Comparison of ENCODE assay signal across 11 cellular contexts in genomic region chr10:50993817-50994251, GRCh38.
A peak's percentile ranks its signal among the peaks of the same experiment; 100 is the strongest.
DNase-seq lines count a peak whose midpoint lies in the region; ATAC-seq, FAIRE-seq and TF ChIP-seq lines count a peak whose summit lies in the region.
"Had no signal": no experiment of that assay in that cellular context is flagged by ENCODE, and none has a peak within 500 bp of the region (broad histone marks: within the 10 kb centered on the region; RNA-seq: fewer than 3 reads in every experiment).

No MANE protein-coding gene starts in this region.

- H3K9ac ChIP-seq in stomach smooth muscle (ENCODE audit: low read length in 2 of 2): no peak overlapping the region

- H3K27ac ChIP-seq in GM23338 (ENCODE audit: low read depth): no peak overlapping the region
- no peak overlapping the region for H3K27ac ChIP-seq in stomach smooth muscle (ENCODE audit: low read length)
- H3K27ac ChIP-seq in CD8-positive, alpha-beta memory T cell (ENCODE audit: low read depth, low read length): no peak overlapping the region

- H3K4me3 Mint-ChIP-seq in GM23338: no peak overlapping the region
- H3K4me3 Mint-ChIP-seq in CD8-positive, alpha-beta memory T cell: peak overlapping the region in 1 of 7 donors; percentile 66
- H3K4me3 Mint-ChIP-seq: activated B cell treated with CpG ODN at 0.5 μM for 24 hours had no signal

- H3K4me2 ChIP-seq in GM23338: peak overlapping the region; percentile 81

- H3K27me3 ChIP-seq in GM23338 (ENCODE audit: insufficient read depth): peaks cover 59% of the 10 kb centered on the region
- peaks cover 5% of the 10 kb centered on the region for H3K27me3 ChIP-seq in bronchial epithelial cell (ENCODE audit: control insufficient read depth, insufficient read depth, low read length)
- H3K27me3 ChIP-seq in stomach smooth muscle (ENCODE audit: control insufficient read depth in 1 of 2, insufficient read depth in 2 of 2, low read length in 2 of 2): peaks cover 0 to 20% of the 10 kb centered on the region in 2 donors
- H3K27me3 ChIP-seq in CD8-positive, alpha-beta memory T cell (ENCODE audit: insufficient read depth, low read length, poor library complexity, severe bottlenecking): peaks cover 10% of the 10 kb centered on the region

- H3K36me3 ChIP-seq in GM23338 (ENCODE audit: insufficient read depth): no peaks in the 10 kb centered on the region
- H3K36me3 ChIP-seq in bronchial epithelial cell (ENCODE audit: control insufficient read depth, insufficient read depth, low read length): no peaks in the 10 kb centered on the region
- H3K36me3 ChIP-seq in stomach smooth muscle (ENCODE audit: control insufficient read depth in 2 of 2, insufficient read depth in 2 of 2, low read length in 2 of 2): no peaks in the 10 kb centered on the region
- no peaks in the 10 kb centered on the region for H3K36me3 ChIP-seq in CD8-positive, alpha-beta memory T cell (ENCODE audit: insufficient read depth, low read length)

- POLR2A ChIA-PET in CD8-positive, alpha-beta memory T cell (lab: Charles Lee): no interaction called here

- no peaks in the 10 kb centered on the region for H3K79me2 ChIP-seq in GM23338 (replicated peaks; ENCODE audit: insufficient read depth)

- H3K4me1 Mint-ChIP-seq in GM23338: peaks cover 12% of the 10 kb centered on the region
- peaks cover 5 to 11% (median 9%) of the 10 kb centered on the region in 3 donors for H3K4me1 Mint-ChIP-seq in CD8-positive, alpha-beta memory T cell

- CTCF ChIA-PET in CD8-positive, alpha-beta memory T cell (lab: Charles Lee): no interaction called here

- no peak for TF ChIP-seq CTCF in GM23338 (conservative IDR thresholded peaks at IDR 0.05; ENCODE audit: low read depth in 2 of 2)
- no peak for TF ChIP-seq CTCF in bronchial epithelial cell (IDR thresholded peaks at IDR 0.05; ENCODE audit: insufficient read depth, low read length, severe bottlenecking)

- FAIRE-seq in bronchial epithelial cell (lab: Jason Lieb, UNC): no peak
- FAIRE-seq in frontal cortex (lab: Jason Lieb, UNC): no peak

- no peak overlapping the region for H2AFZ ChIP-seq in GM23338

- intact Hi-C loops in left colon (cut with DNase I, micrococcal nuclease): loop anchor here in 1 of 2 donors (10.0 kb wide), 1 partner anchor 1221 kb away; no protein-coding TSS in a partner anchor

- H4K20me1 ChIP-seq in GM23338 (replicated peaks; ENCODE audit: insufficient read depth): no peaks in the 10 kb centered on the region

- H3F3A ChIP-seq in GM23338 (replicated peaks; ENCODE audit: low read depth): no peaks in the 10 kb centered on the region

- H3K27me3 Mint-ChIP-seq in GM23338 (ENCODE audit: insufficient read depth, low read depth, poor library complexity): peaks cover 35% of the 10 kb centered on the region
- H3K27me3 Mint-ChIP-seq in CD8-positive, alpha-beta memory T cell: peaks cover 24 to 55% of the 10 kb centered on the region in 2 donors

- H3K36me3 Mint-ChIP-seq in GM23338 (ENCODE audit: low read depth): no peaks in the 10 kb centered on the region
- H3K36me3 Mint-ChIP-seq in CD8-positive, alpha-beta memory T cell: no peaks in the 10 kb centered on the region
- H3K36me3 Mint-ChIP-seq: activated naive CD4-positive, alpha-beta T cell treated with anti-CD3 and anti-CD28 coated beads, Interleukin-2, amount 50 U/mL, for 72 hours had no signal

- H3K4me3 ChIP-seq in GM23338 (peak overlapping the region; percentile 63; the same call in 1 of the 2 replicates), bronchial epithelial cell (ENCODE audit: low read depth, low read length) (no peak overlapping the region), stomach smooth muscle (ENCODE audit: low read length in 2 of 2) (peak overlapping the region; percentile 1 to 82)
- H3K4me3 ChIP-seq in CD8-positive, alpha-beta memory T cell (ENCODE audit: low read length): no peak overlapping the region

- no peaks in the 10 kb centered on the region for H3K9me3 Mint-ChIP-seq in GM23338
- no peaks in the 10 kb centered on the region for H3K9me3 Mint-ChIP-seq in CD8-positive, alpha-beta memory T cell
- H3K9me3 Mint-ChIP-seq: activated B cell treated with CpG ODN at 0.5 μM for 24 hours; activated naive CD4-positive, alpha-beta T cell treated with anti-CD3 and anti-CD28 coated beads, Interleukin-2, amount 50 U/mL, for 72 hours had no signal

- H3K9me2 ChIP-seq in GM23338 (ENCODE audit: insufficient read depth): no peaks in the 10 kb centered on the region

- H3K9me3 ChIP-seq in stomach smooth muscle (ENCODE audit: control insufficient read depth in 2 of 2, low read length in 2 of 2): no peaks in the 10 kb centered on the region
- no peaks in the 10 kb centered on the region for H3K9me3 ChIP-seq in CD8-positive, alpha-beta memory T cell (ENCODE audit: low read length)

- H3K4me1 ChIP-seq in GM23338 (ENCODE audit: insufficient read depth): peaks cover 18% of the 10 kb centered on the region
- H3K4me1 ChIP-seq in stomach smooth muscle (ENCODE audit: control insufficient read depth, insufficient read depth, low read length): peaks cover 13% of the 10 kb centered on the region
- no peaks in the 10 kb centered on the region for H3K4me1 ChIP-seq in CD8-positive, alpha-beta memory T cell (ENCODE audit: insufficient read depth, low read length)

- DNase-seq in GM23338 (ENCODE audit: low spot score) (no peak), bronchial epithelial cell (ENCODE audit: low read depth) (peak; percentile 74), left colon (peak in 1 of 2 donors; percentile 37), frontal cortex (ENCODE audit: low spot score in 2 of 2) (no peak), HUDEP-2 (lab: John Stamatoyannopoulos, UW; ENCODE audit: unreplicated experiment in 76 of 76) (no peak)
- DNase-seq in CD8-positive, alpha-beta memory T cell: no peak
- DNase-seq in stimulated activated naive CD8-positive, alpha-beta T cell treated with anti-CD3 and anti-CD28 coated beads, Interleukin-15, Interleukin-2, amounts not matched to agents 100 U/mL and 50 U/mL, for 24 hours: no peak
- DNase-seq: activated B cell treated with CpG ODN at 0.5 μM for 24 hours, nucleus accumbens had no signal

- ATAC-seq in GM23338 (no peak), left colon (peak; percentile 48)
- ATAC-seq in stimulated activated naive CD8-positive, alpha-beta T cell treated with anti-CD3 and anti-CD28 coated beads, Interleukin-15, Interleukin-2, amounts not matched to agents 100 U/mL and 50 U/mL, for 24 hours: no peak
- ATAC-seq: activated naive CD4-positive, alpha-beta T cell treated with anti-CD3 and anti-CD28 coated beads, Interleukin-2, amount 50 U/mL, for 72 hours had no signal

- H3K27ac Mint-ChIP-seq in GM23338: no peak overlapping the region
- H3K27ac Mint-ChIP-seq in CD8-positive, alpha-beta memory T cell: no peak overlapping the region
- H3K27ac Mint-ChIP-seq: activated B cell treated with CpG ODN at 0.5 μM for 24 hours; activated naive CD4-positive, alpha-beta T cell treated with anti-CD3 and anti-CD28 coated beads, Interleukin-2, amount 50 U/mL, for 72 hours had no signal

TF ChIP-seq in GM23338, 12 proteins besides CTCF, POLR2A, EP300 and RAD21 (continues in another document):
- no peak for TF ChIP-seq EZH2phosphoT487 (IDR thresholded peaks at IDR 0.05; ENCODE audit: unreplicated experiment)
- TF ChIP-seq, protein P1, sequence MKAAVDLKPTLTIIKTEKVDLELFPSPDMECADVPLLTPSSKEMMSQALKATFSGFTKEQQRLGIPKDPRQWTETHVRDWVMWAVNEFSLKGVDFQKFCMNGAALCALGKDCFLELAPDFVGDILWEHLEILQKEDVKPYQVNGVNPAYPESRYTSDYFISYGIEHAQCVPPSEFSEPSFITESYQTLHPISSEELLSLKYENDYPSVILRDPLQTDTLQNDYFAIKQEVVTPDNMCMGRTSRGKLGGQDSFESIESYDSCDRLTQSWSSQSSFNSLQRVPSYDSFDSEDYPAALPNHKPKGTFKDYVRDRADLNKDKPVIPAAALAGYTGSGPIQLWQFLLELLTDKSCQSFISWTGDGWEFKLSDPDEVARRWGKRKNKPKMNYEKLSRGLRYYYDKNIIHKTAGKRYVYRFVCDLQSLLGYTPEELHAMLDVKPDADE (IDR thresholded peaks at IDR 0.05): no peak
- no peak for TF ChIP-seq STAT1 (IDR thresholded peaks at IDR 0.05; ENCODE audit: unreplicated experiment)
- no peak for TF ChIP-seq NANOG (IDR thresholded peaks at IDR 0.05; ENCODE audit: borderline replicate concordance)
- TF ChIP-seq REST (IDR thresholded peaks at IDR 0.05; ENCODE audit: unreplicated experiment): no peak
- no peak for TF ChIP-seq CREB1 (CRISPR knock-in tag; IDR thresholded peaks at IDR 0.05; ENCODE audit: low read depth)

Comparison
In these comparisons a context has a peak if more than half of its experiments do, and no peak if none do; other contexts are left out.
1. H3K4me3 ChIP-seq: peak in GM23338 (single experiment) and stomach smooth muscle (2 of 2); none in bronchial epithelial cell (single experiment) and CD8-positive, alpha-beta memory T cell (single experiment).